1 cellular context compared by ENCODE assay signal in the genomic region with DNA sequence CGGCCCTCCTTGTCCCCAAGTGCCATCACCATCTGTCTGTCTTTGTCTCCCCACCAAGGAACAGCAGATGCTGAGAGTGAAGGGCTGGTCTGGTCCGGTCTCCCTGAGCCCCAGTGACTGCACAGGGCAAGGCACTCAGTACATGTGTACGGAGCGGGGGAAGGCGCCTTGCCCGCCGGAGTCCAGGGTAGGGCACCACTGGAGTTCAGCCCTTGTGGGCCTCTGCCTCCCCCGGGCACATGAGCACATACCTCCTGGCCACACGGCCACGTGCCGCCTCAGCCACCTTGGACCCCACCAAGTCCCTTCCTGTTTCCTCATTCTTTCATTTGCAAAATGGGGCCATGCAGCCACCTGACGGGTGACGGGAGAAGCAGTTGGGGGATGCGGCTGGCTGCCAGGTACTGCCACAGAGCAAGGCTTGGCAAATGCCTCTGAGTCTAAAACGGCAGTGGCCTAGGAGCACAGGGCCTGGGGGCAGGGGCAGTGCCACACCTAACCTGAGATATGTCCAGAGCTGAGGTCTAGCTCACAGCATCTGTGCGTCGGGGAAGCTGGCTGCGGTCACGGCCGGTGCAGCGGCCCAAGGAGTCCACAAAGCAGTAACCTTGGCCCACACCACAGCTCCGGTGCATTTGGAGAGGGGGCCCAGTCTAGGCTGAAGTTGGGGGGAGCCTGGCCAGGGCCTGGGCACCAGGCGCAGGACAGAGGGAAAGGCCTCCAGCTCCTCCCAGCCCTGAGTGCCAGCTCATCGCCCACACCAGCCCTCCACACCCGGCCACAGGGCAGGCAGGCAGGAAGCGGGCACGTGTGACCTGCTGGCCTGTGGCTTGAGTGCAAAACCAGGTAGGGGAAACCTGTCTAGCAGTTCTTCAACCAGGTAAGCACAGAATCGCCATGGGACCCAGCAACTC.
TF ChIP-seq lines count a peak whose summit lies in the region.

No MANE protein-coding gene starts in this region.

TF ChIP-seq in H1, 55 proteins besides CTCF, POLR2A, EP300 and RAD21:
- no peak for TF ChIP-seq TAF7 (optimal IDR thresholded peaks at IDR 0.05; ENCODE audit: borderline replicate concordance, low read depth, low read length)
- peak; percentile 35; the same call in 1 of the 2 replicates for TF ChIP-seq MAX (IDR thresholded peaks at IDR 0.05)
